Comparison of ENCODE assay signal across 1 cellular context in the genomic region with DNA sequence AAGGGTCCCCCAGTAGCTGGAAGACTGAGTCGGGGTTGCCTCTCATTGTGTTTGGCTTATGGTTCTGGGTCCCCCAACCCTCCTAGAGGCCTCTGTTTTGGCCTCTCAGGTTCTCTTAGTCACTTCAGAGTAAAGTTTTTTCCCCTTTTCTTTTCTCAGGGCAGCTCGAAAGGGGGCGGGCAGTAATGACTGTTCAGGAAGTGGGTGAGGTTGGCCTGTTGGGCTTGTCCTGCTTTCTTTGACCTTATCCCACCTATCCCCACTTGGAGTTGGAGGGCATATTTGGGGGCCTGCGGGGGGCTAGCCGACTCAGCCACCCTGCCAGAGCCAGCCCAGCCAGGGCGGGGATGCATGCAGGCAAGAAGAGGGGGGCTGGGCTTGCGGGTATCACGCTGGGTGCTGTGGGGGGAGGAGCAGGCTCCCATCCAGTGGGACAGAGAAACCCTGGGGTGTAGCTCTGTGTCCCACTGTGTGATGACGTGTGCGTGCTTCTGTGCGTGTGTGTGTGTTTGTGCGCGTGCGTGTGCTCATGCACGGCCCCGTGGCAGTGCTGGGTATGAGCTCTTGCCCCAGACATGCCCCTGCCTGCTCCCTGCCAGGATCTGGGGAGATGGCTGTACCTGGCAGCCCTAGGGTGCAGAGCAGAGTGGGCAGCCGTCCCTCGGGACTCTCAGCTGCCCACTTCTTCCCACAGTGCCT.
TF ChIP-seq lines count a peak whose summit lies in the region.

No MANE protein-coding gene starts in this region.

TF ChIP-seq in H1, 55 proteins besides CTCF, POLR2A, EP300 and RAD21:
- TF ChIP-seq ATF2 (IDR thresholded peaks at IDR 0.05; ENCODE audit: low read length) (no peak), RBBP5 (IDR thresholded peaks at IDR 0.05; ENCODE audit: borderline replicate concordance, low read depth, low read length) (no peak), BACH1 (IDR thresholded peaks at IDR 0.05; ENCODE audit: low read length) (no peak), NANOG (IDR thresholded peaks at IDR 0.05; ENCODE audit: insufficient read depth, low read depth, low read length, poor library complexity, severe bottlenecking) (no peak), FOSL1 (IDR thresholded peaks at IDR 0.05; ENCODE audit: insufficient read depth, low read depth, low read length) (no peak), HDAC6 (IDR thresholded peaks at IDR 0.05; ENCODE audit: low read depth, low read length) (no peak), BCL11A (IDR thresholded peaks at IDR 0.05; ENCODE audit: low read depth in 2 of 2, low read length in 2 of 2) (no peak), EGR1 (IDR thresholded peaks at IDR 0.05; ENCODE audit: borderline replicate concordance, low read depth, low read length) (no peak), YY1 (IDR thresholded peaks at IDR 0.05; ENCODE audit: low read depth, low read length) (no peak), BRCA1 (IDR thresholded peaks at IDR 0.05; ENCODE audit: low read depth, low read length) (no peak), CTBP2 (IDR thresholded peaks at IDR 0.05; ENCODE audit: borderline replicate concordance, insufficient read depth, insufficient read length, low read length) (no peak), SRF (IDR thresholded peaks at IDR 0.05; ENCODE audit: low read depth, low read length) (no peak), GABPA (IDR thresholded peaks at IDR 0.05; ENCODE audit: borderline replicate concordance, insufficient read depth, low read length) (no peak), PHF8 (conservative IDR thresholded peaks at IDR 0.05; ENCODE audit: low read depth, low read length) (no peak), E2F6 (IDR thresholded peaks at IDR 0.05) (no peak), CEBPB (IDR thresholded peaks at IDR 0.05; ENCODE audit: low read depth, low read length) (no peak)
- TF ChIP-seq, protein P1, sequence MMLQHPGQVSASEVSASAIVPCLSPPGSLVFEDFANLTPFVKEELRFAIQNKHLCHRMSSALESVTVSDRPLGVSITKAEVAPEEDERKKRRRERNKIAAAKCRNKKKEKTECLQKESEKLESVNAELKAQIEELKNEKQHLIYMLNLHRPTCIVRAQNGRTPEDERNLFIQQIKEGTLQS (IDR thresholded peaks at IDR 0.05; ENCODE audit: insufficient read depth, low read depth, low read length) = no peak
- TF ChIP-seq, protein P2, sequence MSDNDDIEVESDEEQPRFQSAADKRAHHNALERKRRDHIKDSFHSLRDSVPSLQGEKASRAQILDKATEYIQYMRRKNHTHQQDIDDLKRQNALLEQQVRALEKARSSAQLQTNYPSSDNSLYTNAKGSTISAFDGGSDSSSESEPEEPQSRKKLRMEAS (IDR thresholded peaks at IDR 0.05) = no peak
